In genomic region chr17:46044286-46044928, GRCh38 we compare ENCODE assay signal across 8 cellular contexts. TPM values are rescaled to one million over a fixed set of nuclear protein-coding genes. Genes with fewer than 3 reads are reported as not detected.
DNase-seq lines count a peak whose midpoint lies in the region; ATAC-seq and TF ChIP-seq lines count a peak whose summit lies in the region.

No MANE protein-coding gene starts in this region.

- ATAC-seq in DND-41 (ENCODE audit: insufficient read depth, low read depth) (peak; percentile 70; the same call in 2 of the 3 replicates), left ventricle myocardium superior (peak; percentile 77), HG02759 (IDR thresholded peaks at IDR 0.05; ENCODE audit: unreplicated experiment) (no peak), GM19397 (IDR thresholded peaks at IDR 0.05; ENCODE audit: unreplicated experiment) (no peak)

- H3K4me3 ChIP-seq in DND-41 (ENCODE audit: low read depth in 1 of 2, low read length in 2 of 2) (no peak overlapping the region), Loucy (ENCODE audit: low read length, poor library complexity, severe bottlenecking) (no peak overlapping the region)

- H3K36me3 ChIP-seq in DND-41 (ENCODE audit: insufficient read depth, low read length) (peaks cover 96% of the 10 kb centered on the region), Loucy (ENCODE audit: insufficient read depth, low read length) (peaks cover 93% of the 10 kb centered on the region)

- TF ChIP-seq CTCF in DND-41 (IDR thresholded peaks at IDR 0.05; ENCODE audit: borderline replicate concordance, extremely low read depth, low read length, poor library complexity, severe bottlenecking) (peak; percentile 75), Loucy (conservative IDR thresholded peaks at IDR 0.05; ENCODE audit: low read length) (peak; percentile 90)

- H4K20me1 ChIP-seq in DND-41 (ENCODE audit: insufficient read depth, low read length) (peaks cover 10% of the 10 kb centered on the region; the same call in 1 of the 2 replicates), Loucy (ENCODE audit: insufficient read depth, low read length, poor library complexity, severe bottlenecking) (no peaks in the 10 kb centered on the region)

- peak; percentile 47 for DNase-seq in DND-41
- DNase-seq in SHP77 (lab: John Stamatoyannopoulos, UW) = peak; percentile 66 to 77
- peak; percentile 84 for DNase-seq in amniotic stem cell (lab: John Stamatoyannopoulos, UW)
- DNase-seq in left ventricle myocardium superior = no peak
- peak; percentile 76 for DNase-seq in pulmonary artery endothelial cell (ENCODE audit: low read depth, low spot score)

- no peak overlapping the region for H3K27ac ChIP-seq in DND-41 (ENCODE audit: low read length)

- H3K9me3 ChIP-seq in DND-41 (ENCODE audit: insufficient read depth, low read length, severe bottlenecking) = no peaks in the 10 kb centered on the region
- no peaks in the 10 kb centered on the region for H3K9me3 ChIP-seq in Loucy (ENCODE audit: insufficient read depth, low read depth, low read length)

- no peaks in the 10 kb centered on the region for H3K4me1 ChIP-seq in DND-41 (ENCODE audit: insufficient read depth, low read length)
- no peaks in the 10 kb centered on the region for H3K4me1 ChIP-seq in Loucy (ENCODE audit: insufficient read depth, low read length, poor library complexity, severe bottlenecking)

- H3K9ac ChIP-seq in DND-41 (ENCODE audit: low read depth, low read length) (no peak overlapping the region), Loucy (ENCODE audit: low read depth, low read length, poor library complexity, severe bottlenecking) (no peak overlapping the region)

- H3K27me3 ChIP-seq in DND-41 (ENCODE audit: insufficient read depth, low read length, poor library complexity) = no peaks in the 10 kb centered on the region
- no peaks in the 10 kb centered on the region for H3K27me3 ChIP-seq in Loucy (ENCODE audit: insufficient read depth, low read length, poor library complexity, severe bottlenecking)

- H3F3A ChIP-seq in Loucy (ENCODE audit: low read depth) = no peaks in the 10 kb centered on the region; the same call in 1 of the 2 replicates

- H3K4me2 ChIP-seq in DND-41 (ENCODE audit: insufficient read depth, low read length) (no peak overlapping the region), Loucy (ENCODE audit: low read depth, low read length, poor library complexity, severe bottlenecking) (no peak overlapping the region)

- H3K79me2 ChIP-seq in DND-41 (ENCODE audit: insufficient read depth, low read length) = peaks cover 20% of the 10 kb centered on the region; the same call in 1 of the 2 replicates
- no peaks in the 10 kb centered on the region; the same call in 1 of the 2 replicates for H3K79me2 ChIP-seq in Loucy (ENCODE audit: insufficient read depth, low read length)

- no peaks in the 10 kb centered on the region for H3K9me2 ChIP-seq in Loucy (replicated peaks; ENCODE audit: low read depth, low read length)

- intact Hi-C loops in left ventricle myocardium superior (cut with micrococcal nuclease) = loop anchor here (5.0 kb wide), 1 partner anchor 148 kb away; the partner anchor contains the start of gene KANSL1

- H2AFZ ChIP-seq in DND-41 (ENCODE audit: low read depth, low read length) (no peak overlapping the region), Loucy (ENCODE audit: low read length) (no peak overlapping the region)

RNA-seq across cellular contexts. Expression of gene STH, which starts 45.4 kb away (rescaled TPM):
- total RNA-seq in left ventricle myocardium superior (not detected), pulmonary artery endothelial cell (not detected in 2 replicates)

Comparison
In these comparisons a context has a peak if more than half of its experiments do, and no peak if none do; other contexts are left out.
1. ATAC-seq: peak in DND-41 (single experiment) and left ventricle myocardium superior (single experiment); none in HG02759 (single experiment) and GM19397 (single experiment).